Comparison of ENCODE assay signal across 10 cellular contexts in the genomic region with DNA sequence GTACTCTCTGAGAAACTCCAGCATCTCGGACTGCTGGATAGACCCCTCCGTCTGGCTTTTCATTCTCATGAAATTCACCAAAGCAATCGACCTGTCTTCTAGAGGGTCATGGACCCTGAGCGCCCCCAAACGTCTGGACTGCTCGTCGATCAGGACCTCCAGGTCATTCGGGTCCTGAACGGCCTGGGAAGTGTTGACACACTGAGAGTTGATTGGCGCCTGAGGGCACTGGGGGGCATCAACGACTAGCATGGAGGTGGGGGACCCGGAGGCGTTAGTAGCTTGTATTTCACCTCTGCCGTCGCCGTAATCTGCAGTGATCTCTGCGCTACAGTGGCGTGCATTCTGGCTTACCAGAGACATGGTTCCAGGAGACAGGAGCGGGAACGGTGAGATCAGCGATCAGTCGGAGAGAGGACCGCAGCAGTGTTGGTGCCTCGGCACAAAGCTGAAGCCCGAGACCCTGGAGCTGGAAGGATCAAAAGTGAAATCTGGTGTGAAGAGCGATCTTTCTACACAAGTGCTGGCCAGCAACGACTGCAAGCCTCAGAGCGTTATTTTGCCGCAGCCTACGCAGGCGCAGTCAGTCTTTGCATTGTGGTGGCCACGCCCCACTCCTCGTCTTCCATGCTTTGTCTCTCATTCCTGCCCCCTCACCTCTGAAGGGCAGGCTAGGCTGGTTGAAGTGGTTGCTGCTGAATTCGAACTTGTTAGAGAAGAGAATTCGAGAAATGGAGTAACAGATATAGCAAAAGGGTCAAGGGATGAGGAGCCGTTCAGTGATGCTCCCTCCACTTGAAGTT. TPM values are rescaled to one million over a fixed set of nuclear protein-coding genes. Genes with fewer than 3 reads are reported as not detected.
A peak's percentile ranks its signal among the peaks of the same experiment; 100 is the strongest.
DNase-seq lines count a peak whose midpoint lies in the region; ATAC-seq and TF ChIP-seq lines count a peak whose summit lies in the region.
"Had no signal": no experiment of that assay in that cellular context is flagged by ENCODE, and none has a peak within 500 bp of the region (broad histone marks: within the 10 kb centered on the region; RNA-seq: fewer than 3 reads in every experiment).

A gene with protein sequence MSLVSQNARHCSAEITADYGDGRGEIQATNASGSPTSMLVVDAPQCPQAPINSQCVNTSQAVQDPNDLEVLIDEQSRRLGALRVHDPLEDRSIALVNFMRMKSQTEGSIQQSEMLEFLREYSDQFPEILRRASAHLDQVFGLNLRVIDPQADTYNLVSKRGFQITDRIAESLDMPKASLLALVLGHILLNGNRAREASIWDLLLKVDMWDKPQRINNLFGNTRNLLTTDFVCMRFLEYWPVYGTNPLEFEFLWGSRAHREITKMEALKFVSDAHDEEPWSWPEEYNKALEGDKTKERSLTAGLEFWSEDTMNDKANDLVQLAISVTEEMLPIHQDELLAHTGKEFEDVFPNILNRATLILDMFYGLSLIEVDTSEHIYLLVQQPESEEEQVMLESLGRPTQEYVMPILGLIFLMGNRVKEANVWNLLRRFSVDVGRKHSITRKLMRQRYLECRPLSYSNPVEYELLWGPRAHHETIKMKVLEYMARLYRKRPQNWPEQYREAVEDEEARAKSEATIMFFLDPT (minus strand): TSS at position 566 of the 803 bp plus-strand sequence. CDS start 203 bp downstream, at position 363.

- in situ Hi-C loops in gastrocnemius medialis (cut with MboI; ENCODE audit: low sequenced_read_pairs in 4 of 4) = no loop called here

- no peaks in the 10 kb centered on the region for H3K9me3 ChIP-seq in endocrine pancreas (ENCODE audit: control insufficient read depth, low read length)
- H3K9me3 ChIP-seq in gastrocnemius medialis = no peaks in the 10 kb centered on the region

- no peak for TF ChIP-seq POLR2A in gastrocnemius medialis (IDR thresholded peaks at IDR 0.05)

- no peaks in the 10 kb centered on the region for H3K36me3 ChIP-seq in endocrine pancreas (ENCODE audit: control insufficient read depth, insufficient read depth, low read length)
- no peaks in the 10 kb centered on the region for H3K36me3 ChIP-seq in rectal smooth muscle tissue (ENCODE audit: control insufficient read depth, insufficient read depth, low read length)
- no peaks in the 10 kb centered on the region for H3K36me3 ChIP-seq in gastrocnemius medialis

- intact Hi-C loops in gastrocnemius medialis (cut with DNase I; ENCODE audit: low total_unique reads) = no loop called here

- H3K9ac ChIP-seq in endocrine pancreas (ENCODE audit: control insufficient read depth, insufficient read depth, low read length) = no peak within 1 kb of the TSS
- H3K9ac ChIP-seq in rectal smooth muscle tissue (ENCODE audit: low read length) = no peak within 1 kb of the TSS

- no peaks in the 10 kb centered on the region for H3K4me1 ChIP-seq in endocrine pancreas (ENCODE audit: control insufficient read depth, insufficient read depth, low read length)
- no peaks in the 10 kb centered on the region for H3K4me1 ChIP-seq in rectal smooth muscle tissue (ENCODE audit: control insufficient read depth, insufficient read depth, low read length)
- H3K4me1 ChIP-seq in gastrocnemius medialis = no peaks in the 10 kb centered on the region

- ATAC-seq in HG02973 (IDR thresholded peaks at IDR 0.05; ENCODE audit: unreplicated experiment) (no peak), gastrocnemius medialis (no peak)

- DNase-seq in DMS79 (lab: John Stamatoyannopoulos, UW) (peak; percentile 25), NOMO-1 treated with dmso at 0.1 percent for 144 hours (lab: John Stamatoyannopoulos, UW; ENCODE audit: unreplicated experiment) (no peak), cortex of kidney (lab: John Stamatoyannopoulos, UW) (no peak), gastrocnemius medialis (no peak)
- peak; percentile 37 for DNase-seq in activated CD4-positive, alpha-beta T cell treated with anti-CD3 and anti-CD28 coated beads for 48 hours
- DNase-seq: HFFc6, NCI-H1048 had no signal

- TF ChIP-seq CTCF in gastrocnemius medialis (IDR thresholded peaks at IDR 0.05 in 4 of 5, conservative IDR thresholded peaks at IDR 0.05 in 1 of 5) = no peak

- H3K27ac ChIP-seq in rectal smooth muscle tissue (ENCODE audit: low read depth, low read length) = no peak within 1 kb of the TSS
- H3K27ac ChIP-seq in gastrocnemius medialis = no peak within 1 kb of the TSS

- H3K27me3 ChIP-seq in endocrine pancreas (ENCODE audit: control insufficient read depth, insufficient read depth, low read length) = no peaks in the 10 kb centered on the region
- H3K27me3 ChIP-seq in rectal smooth muscle tissue (ENCODE audit: control insufficient read depth, insufficient read depth, low read length) = no peaks in the 10 kb centered on the region
- peaks cover 0 to 10% (median 0%) of the 10 kb centered on the region in 3 donors for H3K27me3 ChIP-seq in gastrocnemius medialis

- H3K4me3 ChIP-seq in endocrine pancreas (ENCODE audit: control insufficient read depth, insufficient read depth, low read length) (peak within 1 kb of the TSS; percentile 46), rectal smooth muscle tissue (ENCODE audit: low read length) (peak within 1 kb of the TSS; percentile 48), gastrocnemius medialis (peak within 1 kb of the TSS in 2 of 4 donors; percentile 13 to 35)

RNA-seq across cellular contexts. Expression of the gene that starts here (rescaled TPM):
- not detected for total RNA-seq in gastrocnemius medialis
- total RNA-seq: HFFc6 had no signal

Comparison
In these comparisons a context has a peak if more than half of its experiments do, and no peak if none do; other contexts are left out.
1. DNase-seq: peak in DMS79 (single experiment) and activated CD4-positive, alpha-beta T cell treated with anti-CD3 and anti-CD28 coated beads for 48 hours (single experiment); none in NOMO-1 treated with dmso at 0.1 percent for 144 hours (single experiment), cortex of kidney (single experiment) and gastrocnemius medialis (0 of 2).